12 cellular contexts compared by ENCODE assay signal in the genomic region with DNA sequence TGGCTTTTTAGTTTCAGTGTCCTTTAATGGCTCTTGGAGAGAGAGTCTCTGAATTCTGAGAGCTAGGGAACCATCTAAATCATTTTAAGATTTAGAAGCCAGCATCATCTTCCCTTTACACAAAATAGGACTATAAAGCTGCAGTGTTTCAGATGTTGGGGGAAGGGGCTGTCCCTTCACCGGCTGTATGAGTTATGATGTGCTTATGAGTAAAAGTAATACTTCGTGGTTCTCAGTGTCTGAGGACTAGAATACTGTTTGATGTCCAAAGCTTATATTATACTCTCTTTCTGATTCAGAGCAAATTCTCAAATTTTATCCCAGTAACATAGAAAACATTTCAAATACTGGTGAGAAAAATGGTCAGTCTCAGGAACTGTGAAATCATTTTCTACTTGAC.
DNase-seq lines count a peak whose midpoint lies in the region; ATAC-seq lines count a peak whose summit lies in the region.
"Had no signal": no experiment of that assay in that cellular context is flagged by ENCODE, and none has a peak within 500 bp of the region (broad histone marks: within the 10 kb centered on the region; RNA-seq: fewer than 3 reads in every experiment).

No MANE protein-coding gene starts in this region.

- H3K36me3 Mint-ChIP-seq in stimulated activated effector memory CD8-positive, alpha-beta T cell treated with anti-CD3 and anti-CD28 coated beads, Interleukin-12 subunit alpha, Interleukin-12 subunit beta, amount 100 ng/mL, for 72 hours = no peaks in the 10 kb centered on the region
- H3K36me3 Mint-ChIP-seq in CD4-positive, alpha-beta memory T cell = no peaks in the 10 kb centered on the region

- H3K4me1 ChIP-seq in CD4-positive, alpha-beta memory T cell (ENCODE audit: insufficient read depth, low read length) = no peaks in the 10 kb centered on the region

- peaks cover 11% of the 10 kb centered on the region in 2 donors for H3K27me3 Mint-ChIP-seq in CD4-positive, alpha-beta memory T cell

- ATAC-seq in GM21381 (IDR thresholded peaks at IDR 0.05; ENCODE audit: unreplicated experiment) = peak; percentile 68
- peak; percentile 58 for ATAC-seq in HG03108 (IDR thresholded peaks at IDR 0.05; ENCODE audit: unreplicated experiment)
- peak; percentile 93 for ATAC-seq in stimulated activated effector memory CD8-positive, alpha-beta T cell treated with anti-CD3 and anti-CD28 coated beads, Interleukin-12 subunit alpha, Interleukin-12 subunit beta, amount 100 ng/mL, for 72 hours
- no peak for ATAC-seq in HG02763 (IDR thresholded peaks at IDR 0.05; ENCODE audit: unreplicated experiment)

- no peaks in the 10 kb centered on the region for H3K4me1 Mint-ChIP-seq in stimulated activated effector memory CD8-positive, alpha-beta T cell treated with anti-CD3 and anti-CD28 coated beads, Interleukin-12 subunit alpha, Interleukin-12 subunit beta, amount 100 ng/mL, for 72 hours
- no peaks in the 10 kb centered on the region for H3K4me1 Mint-ChIP-seq in CD4-positive, alpha-beta memory T cell

- H3K27ac ChIP-seq in CD4-positive, alpha-beta memory T cell (ENCODE audit: low read depth, low read length) = no peak overlapping the region
- H3K27ac ChIP-seq: GM23248, KMS-11 had no signal

- no peak overlapping the region for H3K4me3 ChIP-seq in CD4-positive, alpha-beta memory T cell (ENCODE audit: low read length in 2 of 2)
- H3K4me3 ChIP-seq: GM23248 had no signal

- H3K4me3 Mint-ChIP-seq in stimulated activated effector memory CD8-positive, alpha-beta T cell treated with anti-CD3 and anti-CD28 coated beads, Interleukin-12 subunit alpha, Interleukin-12 subunit beta, amount 100 ng/mL, for 72 hours = no peak overlapping the region
- H3K4me3 Mint-ChIP-seq in CD4-positive, alpha-beta memory T cell = no peak overlapping the region

- no peaks in the 10 kb centered on the region for H3K9me3 ChIP-seq in CD4-positive, alpha-beta memory T cell (ENCODE audit: control insufficient read depth in 1 of 2, low read length in 2 of 2)

- CTCF ChIA-PET in CD4-positive, alpha-beta memory T cell (lab: Charles Lee; ENCODE audit: partially characterized antibody) = no interaction called here

- H3K9me3 Mint-ChIP-seq in stimulated activated effector memory CD8-positive, alpha-beta T cell treated with anti-CD3 and anti-CD28 coated beads, Interleukin-12 subunit alpha, Interleukin-12 subunit beta, amount 100 ng/mL, for 72 hours = no peaks in the 10 kb centered on the region
- no peaks in the 10 kb centered on the region for H3K9me3 Mint-ChIP-seq in CD4-positive, alpha-beta memory T cell

- DNase-seq in stimulated activated CD4-positive, alpha-beta T cell treated with anti-CD3 and anti-CD28 coated beads, Interleukin-12 subunit alpha, Interleukin-12 subunit beta, amount 100 ng/mL, for 48 hours (ENCODE audit: low read depth in 2 of 3, low spot score in 1 of 3) = peak; percentile 7 to 24 (median 15)
- DNase-seq in stimulated activated CD4-positive, alpha-beta T cell treated with anti-CD3 and anti-CD28 coated beads, Interleukin-2, amount 100 ng/mL, for 48 hours = no peak
- DNase-seq in stimulated activated effector memory CD8-positive, alpha-beta T cell treated with anti-CD3 and anti-CD28 coated beads, Interleukin-12 subunit alpha, Interleukin-12 subunit beta, amount 100 ng/mL, for 72 hours (ENCODE audit: low spot score in 2 of 2) = no peak
- DNase-seq in MV-4-11 (lab: John Stamatoyannopoulos, UW) = no peak
- no peak for DNase-seq in CD4-positive, alpha-beta memory T cell
- DNase-seq: DMS53, GM23248, substantia nigra had no signal

- POLR2A ChIA-PET in CD4-positive, alpha-beta memory T cell (lab: Charles Lee; ENCODE audit: partially characterized antibody) = no interaction called here

- intact Hi-C loops in CD4-positive, alpha-beta memory T cell (cut with micrococcal nuclease) = no loop called here

- no peaks in the 10 kb centered on the region for H3K27me3 ChIP-seq in CD4-positive, alpha-beta memory T cell (ENCODE audit: insufficient read depth, low read length)

- H3K27ac Mint-ChIP-seq in stimulated activated effector memory CD8-positive, alpha-beta T cell treated with anti-CD3 and anti-CD28 coated beads, Interleukin-12 subunit alpha, Interleukin-12 subunit beta, amount 100 ng/mL, for 72 hours = no peak overlapping the region
- no peak overlapping the region for H3K27ac Mint-ChIP-seq in CD4-positive, alpha-beta memory T cell

- no peaks in the 10 kb centered on the region for H3K36me3 ChIP-seq in CD4-positive, alpha-beta memory T cell (ENCODE audit: insufficient read depth, low read length)

Comparison
In these comparisons a context has a peak if more than half of its experiments do, and no peak if none do; other contexts are left out.
1. DNase-seq: peak in stimulated activated CD4-positive, alpha-beta T cell treated with anti-CD3 and anti-CD28 coated beads, Interleukin-12 subunit alpha, Interleukin-12 subunit beta, amount 100 ng/mL, for 48 hours (3 of 3); none in stimulated activated CD4-positive, alpha-beta T cell treated with anti-CD3 and anti-CD28 coated beads, Interleukin-2, amount 100 ng/mL, for 48 hours (0 of 2), stimulated activated effector memory CD8-positive, alpha-beta T cell treated with anti-CD3 and anti-CD28 coated beads, Interleukin-12 subunit alpha, Interleukin-12 subunit beta, amount 100 ng/mL, for 72 hours (0 of 2), MV-4-11 (single experiment) and CD4-positive, alpha-beta memory T cell (0 of 5).